In the genomic region with DNA sequence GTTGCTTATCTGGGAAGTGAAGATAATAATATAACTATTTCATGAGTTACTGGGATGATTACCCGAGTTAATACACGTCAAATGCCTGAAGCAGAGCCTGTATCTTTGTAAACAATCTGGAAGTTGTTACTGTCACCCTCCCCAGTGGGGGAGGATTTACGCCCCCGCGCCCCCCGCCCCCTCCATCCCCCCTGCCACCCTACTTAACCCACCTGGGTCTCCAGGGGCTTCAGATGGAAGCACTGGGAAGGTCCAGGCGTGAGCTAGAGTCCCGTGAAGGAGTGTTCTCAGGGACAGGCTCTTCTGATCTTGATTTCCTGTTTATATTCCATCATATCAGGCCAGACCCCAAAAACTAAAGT, we compare ENCODE assay signal across 8 cellular contexts. TPM values are rescaled to one million over a fixed set of nuclear protein-coding genes. Genes with fewer than 3 reads are reported as not detected.
DNase-seq lines count a peak whose midpoint lies in the region; ATAC-seq lines count a peak whose summit lies in the region.

No MANE protein-coding gene starts in this region.

- peaks cover 28% of the 10 kb centered on the region for H3K4me1 Mint-ChIP-seq in T-helper 1 cell treated with Interleukin-12 subunit alpha and Interleukin-12 subunit beta and Interleukin-4 antibody, amounts not matched to agents 30 μg/mL and 1 μg/mL, for 36 hours (ENCODE audit: low read depth)
- H3K4me1 Mint-ChIP-seq in activated CD8-positive, alpha-beta T cell treated with anti-CD3 and anti-CD28 coated beads, Interleukin-2, amount 10 ng/mL, durations not matched to agents 7 days and 5 days (ENCODE audit: low read depth), result peaks cover 39% of the 10 kb centered on the region

- H3K36me3 Mint-ChIP-seq in T-helper 1 cell treated with Interleukin-12 subunit alpha and Interleukin-12 subunit beta and Interleukin-4 antibody, amounts not matched to agents 30 μg/mL and 1 μg/mL, for 36 hours (ENCODE audit: low read depth), result peaks cover 7% of the 10 kb centered on the region
- H3K36me3 Mint-ChIP-seq in activated CD8-positive, alpha-beta T cell treated with anti-CD3 and anti-CD28 coated beads, Interleukin-2, amount 10 ng/mL, durations not matched to agents 7 days and 5 days (ENCODE audit: low read depth), result peaks cover 15% of the 10 kb centered on the region

- H3K27me3 ChIP-seq in iPS-20b (ENCODE audit: insufficient read depth, low read length) (no peaks in the 10 kb centered on the region), stomach smooth muscle (ENCODE audit: control insufficient read depth in 1 of 2, insufficient read depth in 2 of 2, low read length in 2 of 2) (no peaks in the 10 kb centered on the region)

- DNase-seq in T-helper 1 cell (no peak), GF-D8 (lab: John Stamatoyannopoulos, UW) (no peak), Ammon's horn (ENCODE audit: low spot score) (no peak)
- no peak for DNase-seq in activated CD8-positive, alpha-beta T cell treated with anti-CD3 and anti-CD28 coated beads, Interleukin-2, amount 10 ng/mL, durations not matched to agents 7 days and 5 days

- H3K9me3 ChIP-seq in iPS-20b (ENCODE audit: insufficient read depth, low read depth, low read length) (no peaks in the 10 kb centered on the region), stomach smooth muscle (ENCODE audit: control insufficient read depth in 2 of 2, low read length in 2 of 2) (no peaks in the 10 kb centered on the region)

- H3K27ac ChIP-seq in iPS-20b (ENCODE audit: low read length) (no peak overlapping the region), stomach smooth muscle (ENCODE audit: low read length) (peak overlapping the region; percentile 41)

- POLR2A ChIA-PET in activated CD8-positive, alpha-beta T cell treated with anti-CD3 and anti-CD28 coated beads, Interleukin-2, amount 10 ng/mL, durations not matched to agents 7 days and 5 days (lab: Charles Lee), result interaction anchor here (0.5 to 2.6 kb wide), 5 partner anchors 90 to 265 kb away, joined by 3 to 13 read pairs (median 4); partner anchors contain the start of gene LRRC20

- H3K27ac Mint-ChIP-seq in T-helper 1 cell treated with Interleukin-12 subunit alpha and Interleukin-12 subunit beta and Interleukin-4 antibody, amounts not matched to agents 30 μg/mL and 1 μg/mL, for 36 hours, result peak overlapping the region; percentile 89
- peak overlapping the region; percentile 79 for H3K27ac Mint-ChIP-seq in activated CD8-positive, alpha-beta T cell treated with anti-CD3 and anti-CD28 coated beads, Interleukin-2, amount 10 ng/mL, durations not matched to agents 7 days and 5 days

- H3K4me3 Mint-ChIP-seq in T-helper 1 cell treated with Interleukin-12 subunit alpha and Interleukin-12 subunit beta and Interleukin-4 antibody, amounts not matched to agents 30 μg/mL and 1 μg/mL, for 36 hours, result peak overlapping the region; percentile 91
- peak overlapping the region; percentile 78 for H3K4me3 Mint-ChIP-seq in activated CD8-positive, alpha-beta T cell treated with anti-CD3 and anti-CD28 coated beads, Interleukin-2, amount 10 ng/mL, durations not matched to agents 7 days and 5 days

- H3K36me3 ChIP-seq in iPS-20b (ENCODE audit: insufficient read depth, low read depth, low read length) (peaks cover 13% of the 10 kb centered on the region), stomach smooth muscle (ENCODE audit: control insufficient read depth in 2 of 2, insufficient read depth in 2 of 2, low read length in 2 of 2) (peaks cover 3 to 5% of the 10 kb centered on the region in 2 donors)

- H3K4me3 ChIP-seq in iPS-20b (ENCODE audit: low read length) (peak overlapping the region; percentile 76), stomach smooth muscle (ENCODE audit: low read length in 2 of 2) (peak overlapping the region; percentile 85 to 86)

- H3K9me3 Mint-ChIP-seq in T-helper 1 cell treated with Interleukin-12 subunit alpha and Interleukin-12 subunit beta and Interleukin-4 antibody, amounts not matched to agents 30 μg/mL and 1 μg/mL, for 36 hours, result peaks cover 3% of the 10 kb centered on the region
- no peaks in the 10 kb centered on the region for H3K9me3 Mint-ChIP-seq in activated CD8-positive, alpha-beta T cell treated with anti-CD3 and anti-CD28 coated beads, Interleukin-2, amount 10 ng/mL, durations not matched to agents 7 days and 5 days (ENCODE audit: insufficient read depth)

- H3K27me3 Mint-ChIP-seq in T-helper 1 cell treated with Interleukin-12 subunit alpha and Interleukin-12 subunit beta and Interleukin-4 antibody, amounts not matched to agents 30 μg/mL and 1 μg/mL, for 36 hours (ENCODE audit: low read depth), result no peaks in the 10 kb centered on the region
- peaks cover 2% of the 10 kb centered on the region for H3K27me3 Mint-ChIP-seq in activated CD8-positive, alpha-beta T cell treated with anti-CD3 and anti-CD28 coated beads, Interleukin-2, amount 10 ng/mL, durations not matched to agents 7 days and 5 days (ENCODE audit: low read depth)

- peaks cover 5% of the 10 kb centered on the region; the same call in 1 of the 2 replicates for H3K4me1 ChIP-seq in iPS-20b (ENCODE audit: insufficient read depth, low read length)
- peaks cover 12% of the 10 kb centered on the region for H3K4me1 ChIP-seq in stomach smooth muscle (ENCODE audit: control insufficient read depth, insufficient read depth, low read length)

- peak overlapping the region; percentile 74; the same call in 1 of the 2 replicates for H3K9ac ChIP-seq in iPS-20b (ENCODE audit: low read depth, low read length)
- peak overlapping the region; percentile 80 to 90 for H3K9ac ChIP-seq in stomach smooth muscle (ENCODE audit: low read length in 2 of 2)

- no peak for ATAC-seq in activated CD8-positive, alpha-beta T cell treated with anti-CD3 and anti-CD28 coated beads, Interleukin-2, amount 10 ng/mL, durations not matched to agents 7 days and 5 days
- no peak for ATAC-seq in HG02973 (IDR thresholded peaks at IDR 0.05; ENCODE audit: unreplicated experiment)

- CTCF ChIA-PET in activated CD8-positive, alpha-beta T cell treated with anti-CD3 and anti-CD28 coated beads, Interleukin-2, amount 10 ng/mL, durations not matched to agents 7 days and 5 days (lab: Charles Lee), result interaction anchor here (0.7 to 5.2 kb wide), 5 partner anchors 9 to 130 kb away, joined by 3 to 65 read pairs (median 19); partner anchors contain the start of gene TYSND1

RNA-seq across cellular contexts. Expression of gene PPA1, which starts 0.7 kb away (rescaled TPM):
- 100 to 1,000 TPM; 175 TPM for total RNA-seq in activated CD8-positive, alpha-beta T cell treated with anti-CD3 and anti-CD28 coated beads, Interleukin-2, amount 10 ng/mL, durations not matched to agents 7 days and 5 days

RNA-seq across cellular contexts. Expression of gene NPFFR1, which starts 49.9 kb away (rescaled TPM):
- total RNA-seq in activated CD8-positive, alpha-beta T cell treated with anti-CD3 and anti-CD28 coated beads, Interleukin-2, amount 10 ng/mL, durations not matched to agents 7 days and 5 days, result not detected
